ENCODE assay signal across 8 cellular contexts in the genomic region with DNA sequence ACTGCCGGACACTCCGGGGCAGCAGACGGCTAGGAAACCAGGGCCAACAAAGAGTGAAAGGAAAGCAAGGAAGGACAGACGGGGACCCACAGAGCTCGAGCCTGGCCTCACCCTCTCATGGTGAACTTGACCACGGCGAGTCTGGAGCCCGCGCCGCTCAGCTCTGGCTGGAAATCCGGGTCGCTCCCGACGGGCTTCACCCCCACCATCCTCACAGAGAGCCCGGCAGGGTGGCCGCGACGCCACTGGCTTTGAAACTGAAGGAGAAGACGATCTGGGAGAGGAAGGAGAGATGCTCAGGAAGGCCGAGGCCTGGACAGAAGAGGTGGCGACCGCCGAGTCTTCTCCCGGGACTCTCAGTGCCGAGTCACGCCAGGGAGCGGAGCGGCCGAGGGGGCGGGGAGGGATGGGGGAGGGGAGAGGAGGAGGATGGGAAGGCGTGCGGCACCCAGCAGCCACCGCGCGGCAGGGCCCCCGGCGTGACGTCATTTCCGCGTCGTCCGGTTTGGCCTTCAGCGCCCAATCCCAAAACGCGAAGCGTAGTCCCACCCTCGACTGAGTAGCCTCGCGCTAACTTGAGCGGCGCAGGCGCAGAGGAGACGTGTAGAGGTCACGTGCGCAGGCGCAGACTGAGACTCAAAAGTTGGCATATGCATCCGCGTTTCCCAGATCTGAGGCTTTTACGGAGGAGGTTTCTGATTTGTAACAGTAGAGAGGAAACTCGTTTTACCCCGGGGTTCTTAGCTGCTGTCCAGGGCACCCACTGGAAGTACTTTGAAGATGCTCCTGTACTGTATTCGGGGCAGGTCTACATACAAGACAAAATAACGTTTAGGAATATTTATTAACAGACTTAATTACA.
A peak's percentile ranks its signal among the peaks of the same experiment; 100 is the strongest.
DNase-seq lines count a peak whose midpoint lies in the region; ATAC-seq and FAIRE-seq lines count a peak whose summit lies in the region.

A gene (minus strand): TSS at position 361 of the 862 bp plus-strand sequence. CDS start 152 bp downstream, at position 209.

- peak within 1 kb of the TSS; percentile 89 for H3K27ac ChIP-seq in cingulate gyrus (ENCODE audit: low read depth, low read length)

- ATAC-seq in HG03457 (IDR thresholded peaks at IDR 0.05; ENCODE audit: unreplicated experiment) = peak; percentile 87

- DNase-seq in Ammon's horn (ENCODE audit: low spot score) (peak; percentile 98), GM19239 (ENCODE audit: insufficient read length, low spot score) (peak; percentile 73), NCI-H524 treated with DMSO at 0.1 percent for 48 hours (lab: John Stamatoyannopoulos, UW) (peak; percentile 83), kidney glomerular epithelial cell (lab: John Stamatoyannopoulos, UW) (peak; percentile 95)
- peak; percentile 99 to 100 for DNase-seq in activated CD4-positive, alpha-beta T cell treated with anti-CD3 and anti-CD28 coated beads for 4 hours
- DNase-seq in stimulated activated CD4-positive, alpha-beta T cell treated with anti-CD3 and anti-CD28 coated beads, Interleukin-1b, Interleukin-23, amount 100 ng/mL, for 1 hour (ENCODE audit: low read depth in 2 of 2) = peak; percentile 95 to 98

- FAIRE-seq in GM19239 (lab: Jason Lieb, UNC) = peak; percentile 98

Comparison
In these comparisons a context has a peak if more than half of its experiments do, and no peak if none do; other contexts are left out.
1. Peak in every context shown above with its lines: DNase-seq, ATAC-seq and H3K27ac ChIP-seq.